1 cellular context compared by ENCODE assay signal in the genomic region with DNA sequence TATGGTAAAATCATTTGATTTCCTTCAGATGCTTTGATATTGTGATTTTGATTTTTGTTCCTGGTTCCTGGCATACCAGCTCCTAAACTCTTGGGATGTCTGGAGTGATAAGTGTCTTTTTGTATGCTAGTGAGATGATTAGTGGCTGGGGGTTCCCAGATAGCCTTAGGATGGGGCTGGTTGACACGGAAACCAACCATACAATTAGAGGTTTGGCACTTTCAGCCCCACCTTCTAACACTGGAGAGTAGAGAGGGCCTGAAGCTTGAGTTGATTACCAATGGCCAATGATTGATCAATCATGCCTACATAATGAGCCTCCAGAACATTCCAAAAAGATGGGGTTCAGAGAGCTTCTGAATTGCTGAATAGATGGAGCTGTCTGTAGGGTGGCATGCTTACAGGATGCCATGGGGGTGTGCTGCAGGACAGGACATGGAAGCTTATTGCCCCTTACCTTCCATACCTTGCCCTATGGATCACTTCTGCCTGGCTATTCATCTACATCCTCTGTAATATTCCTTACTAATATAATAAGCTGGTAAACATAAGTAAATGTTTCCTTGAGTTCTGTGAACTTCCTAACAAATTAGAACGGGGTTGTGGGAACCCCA.
TF ChIP-seq lines count a peak whose summit lies in the region.

No MANE protein-coding gene starts in this region.

TF ChIP-seq in GM12878, 131 proteins besides CTCF, POLR2A, EP300 and RAD21:
- TF ChIP-seq TBL1XR1 (IDR thresholded peaks at IDR 0.05; ENCODE audit: low read depth, low read length) = no peak
- no peak for TF ChIP-seq NFYA (IDR thresholded peaks at IDR 0.05; ENCODE audit: borderline replicate concordance, low read depth, low read length)
- no peak for TF ChIP-seq EGR1 (IDR thresholded peaks at IDR 0.05; ENCODE audit: borderline replicate concordance in 1 of 2, low read depth in 2 of 2, low read length in 2 of 2)
- TF ChIP-seq, protein P1, sequence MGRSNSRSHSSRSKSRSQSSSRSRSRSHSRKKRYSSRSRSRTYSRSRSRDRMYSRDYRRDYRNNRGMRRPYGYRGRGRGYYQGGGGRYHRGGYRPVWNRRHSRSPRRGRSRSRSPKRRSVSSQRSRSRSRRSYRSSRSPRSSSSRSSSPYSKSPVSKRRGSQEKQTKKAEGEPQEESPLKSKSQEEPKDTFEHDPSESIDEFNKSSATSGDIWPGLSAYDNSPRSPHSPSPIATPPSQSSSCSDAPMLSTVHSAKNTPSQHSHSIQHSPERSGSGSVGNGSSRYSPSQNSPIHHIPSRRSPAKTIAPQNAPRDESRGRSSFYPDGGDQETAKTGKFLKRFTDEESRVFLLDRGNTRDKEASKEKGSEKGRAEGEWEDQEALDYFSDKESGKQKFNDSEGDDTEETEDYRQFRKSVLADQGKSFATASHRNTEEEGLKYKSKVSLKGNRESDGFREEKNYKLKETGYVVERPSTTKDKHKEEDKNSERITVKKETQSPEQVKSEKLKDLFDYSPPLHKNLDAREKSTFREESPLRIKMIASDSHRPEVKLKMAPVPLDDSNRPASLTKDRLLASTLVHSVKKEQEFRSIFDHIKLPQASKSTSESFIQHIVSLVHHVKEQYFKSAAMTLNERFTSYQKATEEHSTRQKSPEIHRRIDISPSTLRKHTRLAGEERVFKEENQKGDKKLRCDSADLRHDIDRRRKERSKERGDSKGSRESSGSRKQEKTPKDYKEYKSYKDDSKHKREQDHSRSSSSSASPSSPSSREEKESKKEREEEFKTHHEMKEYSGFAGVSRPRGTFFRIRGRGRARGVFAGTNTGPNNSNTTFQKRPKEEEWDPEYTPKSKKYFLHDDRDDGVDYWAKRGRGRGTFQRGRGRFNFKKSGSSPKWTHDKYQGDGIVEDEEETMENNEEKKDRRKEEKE (IDR thresholded peaks at IDR 0.05) = no peak
- TF ChIP-seq, protein P2, sequence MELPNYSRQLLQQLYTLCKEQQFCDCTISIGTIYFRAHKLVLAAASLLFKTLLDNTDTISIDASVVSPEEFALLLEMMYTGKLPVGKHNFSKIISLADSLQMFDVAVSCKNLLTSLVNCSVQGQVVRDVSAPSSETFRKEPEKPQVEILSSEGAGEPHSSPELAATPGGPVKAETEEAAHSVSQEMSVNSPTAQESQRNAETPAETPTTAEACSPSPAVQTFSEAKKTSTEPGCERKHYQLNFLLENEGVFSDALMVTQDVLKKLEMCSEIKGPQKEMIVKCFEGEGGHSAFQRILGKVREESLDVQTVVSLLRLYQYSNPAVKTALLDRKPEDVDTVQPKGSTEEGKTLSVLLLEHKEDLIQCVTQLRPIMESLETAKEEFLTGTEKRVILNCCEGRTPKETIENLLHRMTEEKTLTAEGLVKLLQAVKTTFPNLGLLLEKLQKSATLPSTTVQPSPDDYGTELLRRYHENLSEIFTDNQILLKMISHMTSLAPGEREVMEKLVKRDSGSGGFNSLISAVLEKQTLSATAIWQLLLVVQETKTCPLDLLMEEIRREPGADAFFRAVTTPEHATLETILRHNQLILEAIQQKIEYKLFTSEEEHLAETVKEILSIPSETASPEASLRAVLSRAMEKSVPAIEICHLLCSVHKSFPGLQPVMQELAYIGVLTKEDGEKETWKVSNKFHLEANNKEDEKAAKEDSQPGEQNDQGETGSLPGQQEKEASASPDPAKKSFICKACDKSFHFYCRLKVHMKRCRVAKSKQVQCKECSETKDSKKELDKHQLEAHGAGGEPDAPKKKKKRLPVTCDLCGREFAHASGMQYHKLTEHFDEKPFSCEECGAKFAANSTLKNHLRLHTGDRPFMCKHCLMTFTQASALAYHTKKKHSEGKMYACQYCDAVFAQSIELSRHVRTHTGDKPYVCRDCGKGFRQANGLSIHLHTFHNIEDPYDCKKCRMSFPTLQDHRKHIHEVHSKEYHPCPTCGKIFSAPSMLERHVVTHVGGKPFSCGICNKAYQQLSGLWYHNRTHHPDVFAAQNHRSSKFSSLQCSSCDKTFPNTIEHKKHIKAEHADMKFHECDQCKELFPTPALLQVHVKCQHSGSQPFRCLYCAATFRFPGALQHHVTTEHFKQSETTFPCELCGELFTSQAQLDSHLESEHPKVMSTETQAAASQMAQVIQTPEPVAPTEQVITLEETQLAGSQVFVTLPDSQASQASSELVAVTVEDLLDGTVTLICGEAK (IDR thresholded peaks at IDR 0.05; ENCODE audit: borderline replicate concordance) = no peak
- TF ChIP-seq, protein P3, sequence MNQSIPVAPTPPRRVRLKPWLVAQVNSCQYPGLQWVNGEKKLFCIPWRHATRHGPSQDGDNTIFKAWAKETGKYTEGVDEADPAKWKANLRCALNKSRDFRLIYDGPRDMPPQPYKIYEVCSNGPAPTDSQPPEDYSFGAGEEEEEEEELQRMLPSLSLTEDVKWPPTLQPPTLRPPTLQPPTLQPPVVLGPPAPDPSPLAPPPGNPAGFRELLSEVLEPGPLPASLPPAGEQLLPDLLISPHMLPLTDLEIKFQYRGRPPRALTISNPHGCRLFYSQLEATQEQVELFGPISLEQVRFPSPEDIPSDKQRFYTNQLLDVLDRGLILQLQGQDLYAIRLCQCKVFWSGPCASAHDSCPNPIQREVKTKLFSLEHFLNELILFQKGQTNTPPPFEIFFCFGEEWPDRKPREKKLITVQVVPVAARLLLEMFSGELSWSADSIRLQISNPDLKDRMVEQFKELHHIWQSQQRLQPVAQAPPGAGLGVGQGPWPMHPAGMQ (IDR thresholded peaks at IDR 0.05; ENCODE audit: borderline replicate concordance) = no peak
- TF ChIP-seq POU2F2 (IDR thresholded peaks at IDR 0.05; ENCODE audit: borderline replicate concordance, low read depth, low read length) = no peak
- TF ChIP-seq ZZZ3 (IDR thresholded peaks at IDR 0.05; ENCODE audit: control insufficient read depth, insufficient read length, low read depth) = no peak
- no peak for TF ChIP-seq SRF (IDR thresholded peaks at IDR 0.05; ENCODE audit: low read depth in 2 of 2, low read length in 2 of 2)
- no peak for TF ChIP-seq ZNF622 (IDR thresholded peaks at IDR 0.05)
- TF ChIP-seq GABPA (IDR thresholded peaks at IDR 0.05; ENCODE audit: low read depth) = no peak
- TF ChIP-seq, protein P4, sequence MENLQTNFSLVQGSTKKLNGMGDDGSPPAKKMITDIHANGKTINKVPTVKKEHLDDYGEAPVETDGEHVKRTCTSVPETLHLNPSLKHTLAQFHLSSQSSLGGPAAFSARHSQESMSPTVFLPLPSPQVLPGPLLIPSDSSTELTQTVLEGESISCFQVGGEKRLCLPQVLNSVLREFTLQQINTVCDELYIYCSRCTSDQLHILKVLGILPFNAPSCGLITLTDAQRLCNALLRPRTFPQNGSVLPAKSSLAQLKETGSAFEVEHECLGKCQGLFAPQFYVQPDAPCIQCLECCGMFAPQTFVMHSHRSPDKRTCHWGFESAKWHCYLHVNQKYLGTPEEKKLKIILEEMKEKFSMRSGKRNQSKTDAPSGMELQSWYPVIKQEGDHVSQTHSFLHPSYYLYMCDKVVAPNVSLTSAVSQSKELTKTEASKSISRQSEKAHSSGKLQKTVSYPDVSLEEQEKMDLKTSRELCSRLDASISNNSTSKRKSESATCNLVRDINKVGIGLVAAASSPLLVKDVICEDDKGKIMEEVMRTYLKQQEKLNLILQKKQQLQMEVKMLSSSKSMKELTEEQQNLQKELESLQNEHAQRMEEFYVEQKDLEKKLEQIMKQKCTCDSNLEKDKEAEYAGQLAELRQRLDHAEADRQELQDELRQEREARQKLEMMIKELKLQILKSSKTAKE (IDR thresholded peaks at IDR 0.05; ENCODE audit: low read depth, poor library complexity, severe bottlenecking) = no peak
- TF ChIP-seq MTA3 (IDR thresholded peaks at IDR 0.05; ENCODE audit: borderline replicate concordance, low read length) = no peak
- TF ChIP-seq RELA (IDR thresholded peaks at IDR 0.05; ENCODE audit: borderline replicate concordance, partially characterized antibody) = no peak
- TF ChIP-seq ZNF24 (IDR thresholded peaks at IDR 0.05) = no peak
- no peak for TF ChIP-seq POLR2AphosphoS2 (IDR thresholded peaks at IDR 0.05; ENCODE audit: low read depth, low read length)
- TF ChIP-seq, protein P5, sequence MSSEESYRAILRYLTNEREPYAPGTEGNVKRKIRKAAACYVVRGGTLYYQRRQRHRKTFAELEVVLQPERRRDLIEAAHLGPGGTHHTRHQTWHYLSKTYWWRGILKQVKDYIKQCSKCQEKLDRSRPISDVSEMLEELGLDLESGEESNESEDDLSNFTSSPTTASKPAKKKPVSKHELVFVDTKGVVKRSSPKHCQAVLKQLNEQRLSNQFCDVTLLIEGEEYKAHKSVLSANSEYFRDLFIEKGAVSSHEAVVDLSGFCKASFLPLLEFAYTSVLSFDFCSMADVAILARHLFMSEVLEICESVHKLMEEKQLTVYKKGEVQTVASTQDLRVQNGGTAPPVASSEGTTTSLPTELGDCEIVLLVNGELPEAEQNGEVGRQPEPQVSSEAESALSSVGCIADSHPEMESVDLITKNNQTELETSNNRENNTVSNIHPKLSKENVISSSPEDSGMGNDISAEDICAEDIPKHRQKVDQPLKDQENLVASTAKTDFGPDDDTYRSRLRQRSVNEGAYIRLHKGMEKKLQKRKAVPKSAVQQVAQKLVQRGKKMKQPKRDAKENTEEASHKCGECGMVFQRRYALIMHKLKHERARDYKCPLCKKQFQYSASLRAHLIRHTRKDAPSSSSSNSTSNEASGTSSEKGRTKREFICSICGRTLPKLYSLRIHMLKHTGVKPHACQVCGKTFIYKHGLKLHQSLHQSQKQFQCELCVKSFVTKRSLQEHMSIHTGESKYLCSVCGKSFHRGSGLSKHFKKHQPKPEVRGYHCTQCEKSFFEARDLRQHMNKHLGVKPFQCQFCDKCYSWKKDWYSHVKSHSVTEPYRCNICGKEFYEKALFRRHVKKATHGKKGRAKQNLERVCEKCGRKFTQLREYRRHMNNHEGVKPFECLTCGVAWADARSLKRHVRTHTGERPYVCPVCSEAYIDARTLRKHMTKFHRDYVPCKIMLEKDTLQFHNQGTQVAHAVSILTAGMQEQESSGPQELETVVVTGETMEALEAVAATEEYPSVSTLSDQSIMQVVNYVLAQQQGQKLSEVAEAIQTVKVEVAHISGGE (CRISPR knock-in tag; IDR thresholded peaks at IDR 0.05) = no peak
- TF ChIP-seq FOXM1 (IDR thresholded peaks at IDR 0.05; ENCODE audit: low read depth, low read length) = no peak
